ENCODE assay signal across 8 cellular contexts in genomic region chr17:76672270-76672851, GRCh38. TPM values are rescaled to one million over a fixed set of nuclear protein-coding genes. Genes with fewer than 3 reads are reported as not detected.
DNase-seq lines count a peak whose midpoint lies in the region; ATAC-seq and TF ChIP-seq lines count a peak whose summit lies in the region.

No MANE protein-coding gene starts in this region.

- peak overlapping the region; percentile 96 for H3K4me3 Mint-ChIP-seq in activated naive CD4-positive, alpha-beta T cell treated with anti-CD3 and anti-CD28 coated beads, Interleukin-2, amount 50 U/mL, for 24 hours

- ATAC-seq in activated naive CD4-positive, alpha-beta T cell treated with anti-CD3 and anti-CD28 coated beads, Interleukin-2, amount 50 U/mL, for 72 hours = no peak
- ATAC-seq in left colon (peak; percentile 47), thoracic aorta (ENCODE audit: insufficient number of reproducible peaks, low FRiP score, low read depth) (no peak), GM21390 (IDR thresholded peaks at IDR 0.05; ENCODE audit: unreplicated experiment) (no peak)

- peaks cover 0 to 8% of the 10 kb centered on the region in 2 donors for H3K4me1 ChIP-seq in thoracic aorta (ENCODE audit: control insufficient read depth in 1 of 2, low read depth in 2 of 2)

- TF ChIP-seq CTCF in thoracic aorta (IDR thresholded peaks at IDR 0.05) = no peak

- H3K27ac ChIP-seq in thoracic aorta = peak overlapping the region; percentile 74 to 78

- no peak for DNase-seq in activated naive CD4-positive, alpha-beta T cell treated with Interleukin-2 at 50 U/mL for 16 hours
- no peak for DNase-seq in activated naive CD4-positive, alpha-beta T cell treated with anti-CD3 and anti-CD28 coated beads, Interleukin-2, amount 50 U/mL, for 72 hours (ENCODE audit: low spot score in 2 of 2)
- peak in 1 of 2 donors; percentile 59 for DNase-seq in left colon
- no peak for DNase-seq in thoracic aorta (ENCODE audit: low spot score)
- DNase-seq in stimulated activated CD4-positive, alpha-beta T cell treated with anti-CD3 and anti-CD28 coated beads, Interleukin-4, amount 100 ng/mL, for 1 hour = no peak
- no peak for DNase-seq in NCI-H82 (lab: John Stamatoyannopoulos, UW)

- H3K36me3 Mint-ChIP-seq in activated naive CD4-positive, alpha-beta T cell treated with anti-CD3 and anti-CD28 coated beads, Interleukin-2, amount 50 U/mL, for 24 hours = no peaks in the 10 kb centered on the region
- peaks cover 0 to 11% of the 10 kb centered on the region in 2 donors for H3K36me3 Mint-ChIP-seq in activated naive CD4-positive, alpha-beta T cell treated with anti-CD3 and anti-CD28 coated beads, Interleukin-2, amount 50 U/mL, for 72 hours

- H3K27ac Mint-ChIP-seq in activated naive CD4-positive, alpha-beta T cell treated with anti-CD3 and anti-CD28 coated beads, Interleukin-2, amount 50 U/mL, for 24 hours = peak overlapping the region; percentile 97
- peak overlapping the region; percentile 95 to 96 for H3K27ac Mint-ChIP-seq in activated naive CD4-positive, alpha-beta T cell treated with anti-CD3 and anti-CD28 coated beads, Interleukin-2, amount 50 U/mL, for 72 hours

- H3K9me3 ChIP-seq in thoracic aorta = no peaks in the 10 kb centered on the region

- peaks cover 36% of the 10 kb centered on the region for H3K4me1 Mint-ChIP-seq in activated naive CD4-positive, alpha-beta T cell treated with anti-CD3 and anti-CD28 coated beads, Interleukin-2, amount 50 U/mL, for 24 hours

- intact Hi-C loops in left colon (cut with DNase I, micrococcal nuclease) = no loop called here

- peaks cover 2% of the 10 kb centered on the region for H3K36me3 ChIP-seq in thoracic aorta

- H3K4me3 ChIP-seq in thoracic aorta = peak overlapping the region; percentile 79

- H3K27me3 Mint-ChIP-seq in activated naive CD4-positive, alpha-beta T cell treated with anti-CD3 and anti-CD28 coated beads, Interleukin-2, amount 50 U/mL, for 24 hours = no peaks in the 10 kb centered on the region

- no peaks in the 10 kb centered on the region for H3K27me3 ChIP-seq in thoracic aorta (replicated peaks; ENCODE audit: insufficient read depth)

- no peaks in the 10 kb centered on the region for H3K9me3 Mint-ChIP-seq in activated naive CD4-positive, alpha-beta T cell treated with anti-CD3 and anti-CD28 coated beads, Interleukin-2, amount 50 U/mL, for 24 hours
- H3K9me3 Mint-ChIP-seq in activated naive CD4-positive, alpha-beta T cell treated with anti-CD3 and anti-CD28 coated beads, Interleukin-2, amount 50 U/mL, for 72 hours = peaks cover 0 to 6% of the 10 kb centered on the region in 2 donors

RNA-seq across cellular contexts. Expression of gene ST6GALNAC1, which starts 28.8 kb away (rescaled TPM):
- total RNA-seq in activated naive CD4-positive, alpha-beta T cell treated with anti-CD3 and anti-CD28 coated beads, Interleukin-2, amount 50 U/mL, for 72 hours = 1 to 10 TPM; 1.0 to 3.0 TPM
- 100 to 1,000 TPM; 322 to 434 TPM for total RNA-seq in left colon
- total RNA-seq in thoracic aorta = 1 to 10 TPM; 1.2 to 1.3 TPM

RNA-seq across cellular contexts. Expression of gene MXRA7, which starts 38.4 kb away (rescaled TPM):
- total RNA-seq in activated naive CD4-positive, alpha-beta T cell treated with anti-CD3 and anti-CD28 coated beads, Interleukin-2, amount 50 U/mL, for 72 hours = 1 to 10 TPM; 4.8 to 9.1 TPM
- total RNA-seq in left colon (10 to 100 TPM; 12.0 to 37.2 TPM), thoracic aorta (100 to 1,000 TPM; 241 to 341 TPM)

RNA-seq across cellular contexts. Expression of gene JMJD6, which starts 54.0 kb away (rescaled TPM):
- total RNA-seq in activated naive CD4-positive, alpha-beta T cell treated with anti-CD3 and anti-CD28 coated beads, Interleukin-2, amount 50 U/mL, for 72 hours = 10 to 100 TPM; 82.3 to 91.0 TPM
- total RNA-seq in left colon (10 to 100 TPM; 27.2 to 31.3 TPM), thoracic aorta (10 to 100 TPM; 32.4 to 36.1 TPM)

RNA-seq across cellular contexts. Expression of gene METTL23, which starts 54.3 kb away (rescaled TPM):
- 10 to 100 TPM; 13.9 to 30.0 TPM for total RNA-seq in activated naive CD4-positive, alpha-beta T cell treated with anti-CD3 and anti-CD28 coated beads, Interleukin-2, amount 50 U/mL, for 72 hours
- 10 to 100 TPM; 23.4 to 25.0 TPM for total RNA-seq in left colon
- 10 to 100 TPM; 12.1 to 42.5 TPM for total RNA-seq in thoracic aorta

Comparison
In these comparisons a context has a peak if more than half of its experiments do, and no peak if none do; other contexts are left out.
1. RNA of gene ST6GALNAC1, which starts 28.8 kb away (total RNA-seq): 322 to 434 TPM in left colon; 1.0 to 3.0 TPM in activated naive CD4-positive, alpha-beta T cell treated with anti-CD3 and anti-CD28 coated beads, Interleukin-2, amount 50 U/mL, for 72 hours and 1.2 to 1.3 TPM in thoracic aorta; every median in the first group is over 10 times any median in the second.
2. RNA of gene MXRA7, which starts 38.4 kb away (total RNA-seq): 241 to 341 TPM in thoracic aorta; 12.0 to 37.2 TPM in left colon and 4.8 to 9.1 TPM in activated naive CD4-positive, alpha-beta T cell treated with anti-CD3 and anti-CD28 coated beads, Interleukin-2, amount 50 U/mL, for 72 hours; every median in the first group is over 4 times any median in the second.